1 cellular context compared by ENCODE assay signal in the genomic region with DNA sequence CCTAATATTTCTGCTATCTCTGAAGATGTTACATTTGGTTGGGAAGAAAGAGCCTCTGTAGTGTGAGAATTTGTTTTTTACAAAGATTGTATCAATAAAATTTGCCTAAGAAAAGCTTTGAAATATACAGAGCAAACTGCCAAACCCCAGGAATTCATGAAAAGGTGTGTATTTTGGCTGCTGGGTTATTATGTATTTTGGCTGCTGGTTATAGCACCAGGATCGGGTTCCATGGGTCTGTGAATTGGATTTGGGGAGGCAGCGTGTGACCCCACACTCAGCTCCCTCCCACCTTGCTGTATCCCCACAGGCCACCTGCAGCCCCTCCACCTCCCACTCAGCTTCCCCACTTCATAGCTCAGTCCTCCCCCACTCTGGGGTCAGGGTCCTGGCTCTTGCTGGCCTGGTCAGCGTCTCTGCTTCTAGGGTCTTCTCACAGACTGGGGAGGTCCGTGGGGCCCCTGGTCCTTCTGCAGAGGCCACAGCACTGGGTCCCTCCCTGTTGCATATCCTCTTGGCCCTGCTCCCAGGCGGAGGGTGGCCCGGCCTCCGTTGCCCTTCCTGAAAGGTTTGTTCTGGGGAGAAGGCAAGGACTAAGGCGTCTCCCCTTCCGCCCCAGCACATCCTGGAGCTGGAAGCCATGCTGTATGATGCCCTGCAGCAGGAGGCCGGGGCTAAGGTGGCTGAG.
TF ChIP-seq lines count a peak whose summit lies in the region.

No MANE protein-coding gene starts in this region.

TF ChIP-seq in WTC11, 78 proteins besides CTCF, POLR2A, EP300 and RAD21:
- TF ChIP-seq NR3C1 (CRISPR knock-in tag; conservative IDR thresholded peaks at IDR 0.05; ENCODE audit: low read depth): no peak
- TF ChIP-seq, protein P1, sequence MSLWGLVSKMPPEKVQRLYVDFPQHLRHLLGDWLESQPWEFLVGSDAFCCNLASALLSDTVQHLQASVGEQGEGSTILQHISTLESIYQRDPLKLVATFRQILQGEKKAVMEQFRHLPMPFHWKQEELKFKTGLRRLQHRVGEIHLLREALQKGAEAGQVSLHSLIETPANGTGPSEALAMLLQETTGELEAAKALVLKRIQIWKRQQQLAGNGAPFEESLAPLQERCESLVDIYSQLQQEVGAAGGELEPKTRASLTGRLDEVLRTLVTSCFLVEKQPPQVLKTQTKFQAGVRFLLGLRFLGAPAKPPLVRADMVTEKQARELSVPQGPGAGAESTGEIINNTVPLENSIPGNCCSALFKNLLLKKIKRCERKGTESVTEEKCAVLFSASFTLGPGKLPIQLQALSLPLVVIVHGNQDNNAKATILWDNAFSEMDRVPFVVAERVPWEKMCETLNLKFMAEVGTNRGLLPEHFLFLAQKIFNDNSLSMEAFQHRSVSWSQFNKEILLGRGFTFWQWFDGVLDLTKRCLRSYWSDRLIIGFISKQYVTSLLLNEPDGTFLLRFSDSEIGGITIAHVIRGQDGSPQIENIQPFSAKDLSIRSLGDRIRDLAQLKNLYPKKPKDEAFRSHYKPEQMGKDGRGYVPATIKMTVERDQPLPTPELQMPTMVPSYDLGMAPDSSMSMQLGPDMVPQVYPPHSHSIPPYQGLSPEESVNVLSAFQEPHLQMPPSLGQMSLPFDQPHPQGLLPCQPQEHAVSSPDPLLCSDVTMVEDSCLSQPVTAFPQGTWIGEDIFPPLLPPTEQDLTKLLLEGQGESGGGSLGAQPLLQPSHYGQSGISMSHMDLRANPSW (CRISPR knock-in tag; conservative IDR thresholded peaks at IDR 0.05; ENCODE audit: low read depth): no peak
- TF ChIP-seq, protein P2, sequence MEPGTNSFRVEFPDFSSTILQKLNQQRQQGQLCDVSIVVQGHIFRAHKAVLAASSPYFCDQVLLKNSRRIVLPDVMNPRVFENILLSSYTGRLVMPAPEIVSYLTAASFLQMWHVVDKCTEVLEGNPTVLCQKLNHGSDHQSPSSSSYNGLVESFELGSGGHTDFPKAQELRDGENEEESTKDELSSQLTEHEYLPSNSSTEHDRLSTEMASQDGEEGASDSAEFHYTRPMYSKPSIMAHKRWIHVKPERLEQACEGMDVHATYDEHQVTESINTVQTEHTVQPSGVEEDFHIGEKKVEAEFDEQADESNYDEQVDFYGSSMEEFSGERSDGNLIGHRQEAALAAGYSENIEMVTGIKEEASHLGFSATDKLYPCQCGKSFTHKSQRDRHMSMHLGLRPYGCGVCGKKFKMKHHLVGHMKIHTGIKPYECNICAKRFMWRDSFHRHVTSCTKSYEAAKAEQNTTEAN (CRISPR knock-in tag; IDR thresholded peaks at IDR 0.05): no peak
- no peak for TF ChIP-seq TEAD1 (CRISPR knock-in tag; IDR thresholded peaks at IDR 0.05)
- no peak for TF ChIP-seq ZBTB21 (CRISPR knock-in tag; IDR thresholded peaks at IDR 0.05; ENCODE audit: borderline replicate concordance)
- no peak for TF ChIP-seq RORB (CRISPR knock-in tag; IDR thresholded peaks at IDR 0.05)
